In the genomic region with DNA sequence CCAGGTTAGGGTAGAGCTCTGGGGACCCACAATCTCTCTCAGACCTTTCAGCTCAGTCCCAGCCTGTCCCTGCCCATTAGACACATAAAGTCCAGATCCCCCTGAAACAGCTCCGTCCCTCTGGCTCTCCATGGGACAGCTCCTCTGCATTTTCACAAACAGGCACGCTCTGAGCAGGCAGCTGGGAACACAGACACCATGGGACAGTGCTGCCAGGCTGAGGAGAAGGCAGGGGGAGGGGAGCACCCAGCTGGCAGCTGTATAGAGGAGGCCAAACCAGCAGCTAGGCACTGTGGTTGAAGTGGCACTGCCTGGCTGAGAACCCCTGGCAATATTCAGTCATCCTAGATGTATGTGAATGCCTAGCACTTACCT, we compare ENCODE assay signal across 10 cellular contexts. TPM values are rescaled to one million over a fixed set of nuclear protein-coding genes. Genes with fewer than 3 reads are reported as not detected.
DNase-seq lines count a peak whose midpoint lies in the region; ATAC-seq, FAIRE-seq and TF ChIP-seq lines count a peak whose summit lies in the region.
"Had no signal": no experiment of that assay in that cellular context is flagged by ENCODE, and none has a peak within 500 bp of the region (broad histone marks: within the 10 kb centered on the region; RNA-seq: fewer than 3 reads in every experiment).

No MANE protein-coding gene starts in this region.

- no peaks in the 10 kb centered on the region for H3K27me3 ChIP-seq in breast epithelium
- no peaks in the 10 kb centered on the region for H3K27me3 ChIP-seq in mucosa of stomach (ENCODE audit: control insufficient read depth, insufficient read depth, low read length)

- ATAC-seq in GM18873 (IDR thresholded peaks at IDR 0.05; ENCODE audit: low FRiP score, unreplicated experiment) = no peak

- H3K9me3 ChIP-seq in breast epithelium (no peaks in the 10 kb centered on the region), mucosa of stomach (ENCODE audit: control insufficient read depth, low read length) (no peaks in the 10 kb centered on the region)

- no peak for TF ChIP-seq POLR2A in breast epithelium (IDR thresholded peaks at IDR 0.05)

- no peaks in the 10 kb centered on the region for H3K36me3 ChIP-seq in breast epithelium
- peaks cover 6% of the 10 kb centered on the region for H3K36me3 ChIP-seq in mucosa of stomach (ENCODE audit: control insufficient read depth, insufficient read depth, low read length)

- peak overlapping the region; percentile 88 for H3K4me3 ChIP-seq in Jurkat, Clone E6-1 (ENCODE audit: low read length)
- H3K4me3 ChIP-seq in breast epithelium (peak overlapping the region in 2 of 3 donors; percentile 92 to 98), mucosa of stomach (ENCODE audit: low read length) (peak overlapping the region; percentile 31)

- H3K4me1 ChIP-seq in breast epithelium = peaks cover 9 to 16% of the 10 kb centered on the region in 2 donors
- peaks cover 68% of the 10 kb centered on the region for H3K4me1 ChIP-seq in mucosa of stomach (ENCODE audit: control insufficient read depth, insufficient read depth, low read length)

- intact Hi-C loops in breast epithelium (cut with DNase I; ENCODE audit: low total_unique reads) = loop anchor here (5.0 kb wide), 1 partner anchor 42 kb away; the partner anchor contains the start of gene PYCR2

- peak; percentile 92 for DNase-seq in Ammon's horn (ENCODE audit: low spot score)
- DNase-seq in Jurkat, Clone E6-1 (ENCODE audit: low read depth, low spot score) = no peak
- DNase-seq in breast epithelium (ENCODE audit: low spot score in 2 of 2) = no peak
- no peak for DNase-seq in D721Med (ENCODE audit: insufficient read length, low spot score)
- DNase-seq in effector CD4-positive, alpha-beta T cell = no peak
- no peak for DNase-seq in NCI-H82 treated with DMSO at 0.1 percent for 48 hours (lab: John Stamatoyannopoulos, UW; ENCODE audit: unreplicated experiment)

- H3K27ac ChIP-seq in breast epithelium = peak overlapping the region; percentile 96 to 98

- peak overlapping the region; percentile 96 for H3K9ac ChIP-seq in mucosa of stomach (ENCODE audit: low read length)

- no peak for FAIRE-seq in D721Med (lab: Jason Lieb, UNC)

- TF ChIP-seq CTCF in breast epithelium (IDR thresholded peaks at IDR 0.05) (no peak), D721Med (IDR thresholded peaks at IDR 0.05; ENCODE audit: insufficient read depth, missing control alignments) (no peak)

RNA-seq across cellular contexts. Expression of gene TMEM63A, which starts 2.0 kb away (rescaled TPM):
- 27.9 TPM for polyA plus RNA-seq in Jurkat, Clone E6-1 (2012; ENCODE audit: insufficient read depth, insufficient read length)
- total RNA-seq in breast epithelium = 10 to 100 TPM; 69.6 to 88.0 (median 80.6) TPM

RNA-seq across cellular contexts. Expression of gene LEFTY1, which starts 8.7 kb away (rescaled TPM):
- polyA plus RNA-seq in Jurkat, Clone E6-1 (2012; ENCODE audit: insufficient read depth, insufficient read length) = not detected
- under 1 TPM in 1 of 3 donors, not detected in 2; 0.48 TPM for total RNA-seq in breast epithelium
- total RNA-seq: fibroblast of lung; T-helper 2 cell treated with Interferon-gamma antibody and Interleukin-4, amounts not matched to agents 100 ng/mL and 5 ng/mL, for 36 hours had no signal
- polyA plus RNA-seq: fibroblast of lung had no signal

RNA-seq across cellular contexts. Expression of gene PYCR2, which starts 43.9 kb away (rescaled TPM):
- 170 TPM for polyA plus RNA-seq in Jurkat, Clone E6-1 (2012; ENCODE audit: insufficient read depth, insufficient read length)
- total RNA-seq in breast epithelium = 10 to 100 TPM; 40.2 to 49.3 (median 47.9) TPM

Comparison
In these comparisons a context has a peak if more than half of its experiments do, and no peak if none do; other contexts are left out.
1. H3K4me3 ChIP-seq: peak in every context shown above with its lines; median percentile 95 in breast epithelium; 88 in Jurkat, Clone E6-1; 31 in mucosa of stomach.